ENCODE assay signal across 23 cellular contexts in genomic region chr14:49057838-49058510, GRCh38.
DNase-seq lines count a peak whose midpoint lies in the region; ATAC-seq and TF ChIP-seq lines count a peak whose summit lies in the region.
"Had no signal": no experiment of that assay in that cellular context is flagged by ENCODE, and none has a peak within 500 bp of the region (broad histone marks: within the 10 kb centered on the region; RNA-seq: fewer than 3 reads in every experiment).

No MANE protein-coding gene starts in this region.

- no peak overlapping the region for H3K9ac ChIP-seq in liver (ENCODE audit: low read depth in 1 of 2, low read length in 2 of 2)
- H3K9ac ChIP-seq: BLaER1 treated with 17β-estradiol and CSF1 and Interleukin-3, amounts not matched to agents 10 nM and 100 nM had no signal

- H3K27me3 Mint-ChIP-seq in nephron (ENCODE audit: low read depth) = no peaks in the 10 kb centered on the region
- no peaks in the 10 kb centered on the region for H3K27me3 Mint-ChIP-seq in progenitor cell of endocrine pancreas
- H3K27me3 Mint-ChIP-seq: CD8-positive, alpha-beta memory T cell had no signal

- TF ChIP-seq CTCF in liver (IDR thresholded peaks at IDR 0.05; ENCODE audit: low read depth, low read length, missing input control) (no peak), nephron (IDR thresholded peaks at IDR 0.05; ENCODE audit: unreplicated experiment in 3 of 3) (no peak), progenitor cell of endocrine pancreas (IDR thresholded peaks at IDR 0.05; ENCODE audit: unreplicated experiment) (no peak)

- ATAC-seq in left lobe of liver (peak; percentile 50), HG02678 (IDR thresholded peaks at IDR 0.05; ENCODE audit: unreplicated experiment) (no peak), GM19328 (IDR thresholded peaks at IDR 0.05; ENCODE audit: unreplicated experiment) (no peak)
- ATAC-seq: A549, GM12878 had no signal

- H3K9me3 Mint-ChIP-seq in nephron (peaks cover 2% of the 10 kb centered on the region), progenitor cell of endocrine pancreas (ENCODE audit: low read depth) (no peaks in the 10 kb centered on the region)

- H3K4me1 ChIP-seq in liver (ENCODE audit: control insufficient read depth in 4 of 4, insufficient read depth in 4 of 4, low read length in 3 of 4) = peaks cover 0 to 13% (median 9%) of the 10 kb centered on the region in 4 donors
- H3K4me1 ChIP-seq: A549; BE2C; BLaER1 treated with 17β-estradiol and CSF1 and Interleukin-3, amounts not matched to agents 10 nM and 100 nM had no signal

- TF ChIP-seq RAD21 in liver (IDR thresholded peaks at IDR 0.05) = no peak

- H3K27ac ChIP-seq in liver (ENCODE audit: low read depth in 1 of 2, low read length in 2 of 2) = no peak overlapping the region
- H3K27ac ChIP-seq: A549; BLaER1 treated with 17β-estradiol and CSF1 and Interleukin-3, amounts not matched to agents 10 nM and 100 nM had no signal

- DNase-seq in left lobe of liver (ENCODE audit: low spot score) (no peak), progenitor cell of endocrine pancreas (ENCODE audit: low spot score, unreplicated experiment) (no peak)
- DNase-seq: 8988T; ACHN; AML-193; BE2C; CD4-positive, alpha-beta T cell; CD8-positive, alpha-beta memory T cell; DMS 273 treated with DMSO at 0.1 percent for 48 hours; DMS79; EL; GDM1; GOT3; HFFc6 had no signal

- H3K9me3 ChIP-seq in liver (ENCODE audit: control insufficient read depth in 4 of 4, low read length in 3 of 4) = no peaks in the 10 kb centered on the region
- H3K9me3 ChIP-seq: A549, BE2C, HAP-1 had no signal

- WGBS in liver = 57% methylated on average over 1 of the region's 1 CpG

- H3K4me3 Mint-ChIP-seq in nephron = no peak overlapping the region
- H3K4me3 Mint-ChIP-seq in progenitor cell of endocrine pancreas (ENCODE audit: low read depth) = no peak overlapping the region
- H3K4me3 Mint-ChIP-seq: CD14-positive monocyte; CD4-positive, alpha-beta T cell; CD8-positive, alpha-beta memory T cell; HFFc6 had no signal

- H3K27ac Mint-ChIP-seq in nephron (peak overlapping the region; percentile 41 to 61 (median 43)), progenitor cell of endocrine pancreas (no peak overlapping the region)
- H3K27ac Mint-ChIP-seq: CD14-positive monocyte; CD4-positive, alpha-beta T cell; CD8-positive, alpha-beta memory T cell; HFFc6 had no signal

- H3K27me3 ChIP-seq in liver (ENCODE audit: control insufficient read depth in 4 of 4, insufficient read depth in 4 of 4, low read length in 3 of 4) = no peaks in the 10 kb centered on the region
- H3K27me3 ChIP-seq: BE2C; BLaER1 treated with 17β-estradiol and CSF1 and Interleukin-3, amounts not matched to agents 10 nM and 100 nM had no signal

- no peak overlapping the region for H3K4me3 ChIP-seq in liver (ENCODE audit: low read depth in 1 of 3, low read length in 3 of 3)
- H3K4me3 ChIP-seq: A549; BLaER1 treated with 17β-estradiol and CSF1 and Interleukin-3, amounts not matched to agents 10 nM and 100 nM; GM12878; HAP-1 had no signal

- H3K36me3 Mint-ChIP-seq in nephron (ENCODE audit: low read depth) (no peaks in the 10 kb centered on the region), progenitor cell of endocrine pancreas (ENCODE audit: insufficient read depth) (no peaks in the 10 kb centered on the region)
- H3K36me3 Mint-ChIP-seq: CD14-positive monocyte; CD8-positive, alpha-beta memory T cell had no signal

- no peaks in the 10 kb centered on the region for H3K36me3 ChIP-seq in liver (ENCODE audit: control insufficient read depth in 4 of 4, insufficient read depth in 3 of 4, low read depth in 1 of 4, low read length in 3 of 4)
- H3K36me3 ChIP-seq: BE2C; BLaER1 treated with 17β-estradiol and CSF1 and Interleukin-3, amounts not matched to agents 10 nM and 100 nM; HAP-1 had no signal

- H3K4me1 Mint-ChIP-seq in nephron = peaks cover 18% of the 10 kb centered on the region
- peaks cover 15% of the 10 kb centered on the region for H3K4me1 Mint-ChIP-seq in progenitor cell of endocrine pancreas (ENCODE audit: low read depth)
- H3K4me1 Mint-ChIP-seq: CD14-positive monocyte; CD8-positive, alpha-beta memory T cell had no signal

TF ChIP-seq in liver, 16 proteins besides CTCF, POLR2A, EP300 and RAD21:
- peak; percentile 34 to 37 for TF ChIP-seq RXRA (IDR thresholded peaks at IDR 0.05)
- TF ChIP-seq TAF1 (conservative IDR thresholded peaks at IDR 0.05) = no peak
- TF ChIP-seq HNF4A (conservative IDR thresholded peaks at IDR 0.05) = peak in 1 of 2 donors; percentile 15
